36 cellular contexts compared by ENCODE assay signal in the genomic region with DNA sequence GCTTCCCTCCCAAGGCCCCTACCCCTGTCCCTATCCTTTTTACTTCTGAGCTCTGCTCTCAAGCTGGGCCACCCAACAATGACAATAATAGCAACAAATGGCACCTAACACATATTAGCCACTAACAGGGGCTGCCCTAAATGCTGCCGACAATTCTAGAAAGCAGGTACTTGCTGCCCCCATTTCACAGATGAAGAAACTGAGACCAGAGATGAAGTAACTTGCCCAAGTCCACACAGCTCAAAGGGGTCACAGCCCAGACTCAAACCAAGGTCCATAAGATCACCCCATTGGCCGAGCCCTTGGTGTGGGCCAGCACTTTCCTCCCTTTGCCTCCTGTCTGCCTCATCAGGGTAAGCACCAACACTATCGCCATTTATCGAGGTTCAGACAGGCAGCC. TPM values are rescaled to one million over a fixed set of nuclear protein-coding genes. Genes with fewer than 3 reads are reported as not detected.
"Had no signal": no experiment of that assay in that cellular context is flagged by ENCODE, and none has a peak within 500 bp of the region (broad histone marks: within the 10 kb centered on the region; RNA-seq: fewer than 3 reads in every experiment).

No MANE protein-coding gene starts in this region.

- H3K4me1 ChIP-seq: lower lobe of right lung, right atrium auricular region, sigmoid colon, stomach, thyroid gland, upper lobe of left lung, vagina had no signal

- H3K79me2 ChIP-seq: hepatocyte had no signal

- H3K9me3 Mint-ChIP-seq: mesothelial cell of epicardium; naive B cell; natural killer cell; neural crest cell; stimulated activated memory B cell treated with anti-CD40 and anti-IgM and Interleukin-4, amounts not matched to agents 10 μg/mL and 1 μg/mL and 100 μg/mL, for 72 hours had no signal

- H3K36me3 Mint-ChIP-seq: mesothelial cell of epicardium; naive B cell; natural killer cell; stimulated activated memory B cell treated with anti-CD40 and anti-IgM and Interleukin-4, amounts not matched to agents 10 μg/mL and 1 μg/mL and 100 μg/mL, for 72 hours had no signal

- H3K4me1 Mint-ChIP-seq: natural killer cell had no signal

- H3K27ac Mint-ChIP-seq: mesothelial cell of epicardium; natural killer cell; progenitor cell of endocrine pancreas; stimulated activated memory B cell treated with anti-CD40 and anti-IgM and Interleukin-4, amounts not matched to agents 10 μg/mL and 1 μg/mL and 100 μg/mL, for 72 hours had no signal

- H3K27me3 ChIP-seq: hepatocyte, ovary, right atrium auricular region, sigmoid colon, testis, thyroid gland, transverse colon, upper lobe of left lung, vagina had no signal

- H3K4me3 ChIP-seq: heart right ventricle, hepatocyte, lower lobe of right lung, ovary, right atrium auricular region, sigmoid colon, stomach, testis, thyroid gland, transverse colon, upper lobe of left lung, vagina had no signal

- H3K4me3 Mint-ChIP-seq: mesothelial cell of epicardium; natural killer cell; neural crest cell; stimulated activated memory B cell treated with anti-CD40 and anti-IgM and Interleukin-4, amounts not matched to agents 10 μg/mL and 1 μg/mL and 100 μg/mL, for 72 hours had no signal

- H3K36me3 ChIP-seq: heart right ventricle, lower lobe of right lung, ovary, right atrium auricular region, sigmoid colon, thyroid gland, transverse colon, upper lobe of left lung, vagina had no signal

- H3K27me3 Mint-ChIP-seq: naive B cell had no signal

- H3K9me3 ChIP-seq: heart right ventricle, lower lobe of right lung, ovary, right atrium auricular region, sigmoid colon, stomach, testis, thyroid gland, transverse colon, upper lobe of left lung, vagina had no signal

- H2AFZ ChIP-seq: hepatocyte had no signal

- DNase-seq: heart right ventricle; kidney glomerular epithelial cell; left cardiac atrium; left ventricle myocardium superior; lower lobe of right lung; mammary epithelial cell; mesendoderm; naive B cell; natural killer cell; ovary; sigmoid colon; small intestine; stimulated activated CD4-positive, alpha-beta T cell treated with anti-CD3 and anti-CD28 coated beads, Interleukin-1b, Interleukin-23, amount 100 ng/mL, for 48 hours; stimulated activated CD4-positive, alpha-beta T cell treated with anti-CD3 and anti-CD28 coated beads, Interleukin-2, amount 100 ng/mL, for 48 hours; stimulated activated CD4-positive, alpha-beta T cell treated with anti-CD3 and anti-CD28 coated beads, Interleukin-4, amount 100 ng/mL, for 4 hours; stimulated activated CD8-positive, alpha-beta memory T cell treated with anti-CD3 and anti-CD28 coated beads, Interleukin-4, amount 100 ng/mL, for 48 hours; stimulated activated naive CD4-positive, alpha-beta T cell treated with Interleukin-2 at 50 U/mL for 16 hours; stomach; testis; thyroid gland; transverse colon; upper lobe of left lung had no signal

- FAIRE-seq: keratinocyte, small intestine had no signal

- H3K4me2 ChIP-seq: hepatocyte had no signal

- H3K27ac ChIP-seq: heart right ventricle, hepatocyte, lower lobe of right lung, ovary, right atrium auricular region, sigmoid colon, stomach, testis, thyroid gland, transverse colon, upper lobe of left lung, vagina had no signal

- ATAC-seq: heart right ventricle; left cardiac atrium; left lobe of liver; left ventricle myocardium superior; lower lobe of right lung; natural killer cell; stimulated activated memory B cell treated with anti-CD40 and anti-IgM and Interleukin-4, amounts not matched to agents 10 μg/mL and 1 μg/mL and 100 μg/mL, for 72 hours had no signal

RNA-seq across cellular contexts. Expression of gene BNIP5, which starts 12.0 kb away (rescaled TPM):
- total RNA-seq: heart right ventricle, left cardiac atrium, left lobe of liver, left ventricle myocardium superior, lower lobe of right lung, mammary epithelial cell, mesothelial cell of epicardium, mononuclear cell, natural killer cell, neural crest cell, omental fat pad, pulmonary artery endothelial cell, renal cortical epithelial cell, right atrium auricular region, sigmoid colon, thyroid gland, urinary bladder, vagina had no signal
- polyA plus RNA-seq: heart right ventricle, keratinocyte, mammary epithelial cell, urinary bladder had no signal

RNA-seq across cellular contexts. Expression of gene PNPLA1, which starts 54.9 kb away (rescaled TPM):
- total RNA-seq: left cardiac atrium, left lobe of liver, left ventricle myocardium superior, mammary epithelial cell, mesothelial cell of epicardium, neural crest cell, progenitor cell of endocrine pancreas, pulmonary artery endothelial cell, renal cortical epithelial cell, sigmoid colon, urinary bladder, vagina had no signal
- polyA plus RNA-seq: heart right ventricle, mammary epithelial cell had no signal
